16 cellular contexts compared by ENCODE assay signal in the genomic region with DNA sequence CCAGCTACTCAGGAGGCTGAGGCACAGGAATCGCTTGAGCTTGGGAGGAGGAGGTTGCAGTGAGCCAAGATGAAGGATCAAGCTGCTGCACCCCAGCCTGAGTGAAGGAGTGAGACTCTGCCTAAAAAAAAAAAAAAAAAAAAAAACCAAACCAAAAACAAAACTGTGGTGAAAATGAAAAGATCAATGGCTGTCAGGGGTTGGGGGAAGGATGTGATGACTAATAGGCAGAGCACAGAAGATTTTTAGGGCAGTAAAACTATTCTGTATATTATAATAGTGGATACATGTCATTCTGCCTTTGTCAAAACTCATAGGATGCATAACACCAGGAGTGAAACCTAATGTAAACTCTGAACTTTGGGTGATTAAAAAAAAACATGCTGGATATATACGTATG.
DNase-seq lines count a peak whose midpoint lies in the region; ATAC-seq and TF ChIP-seq lines count a peak whose summit lies in the region.
"Had no signal": no experiment of that assay in that cellular context is flagged by ENCODE, and none has a peak within 500 bp of the region (broad histone marks: within the 10 kb centered on the region; RNA-seq: fewer than 3 reads in every experiment).

No MANE protein-coding gene starts in this region.

- no peaks in the 10 kb centered on the region for H3K36me3 ChIP-seq in transverse colon
- H3K36me3 ChIP-seq: upper lobe of left lung had no signal

- peak overlapping the region; percentile 54 for H3K27ac Mint-ChIP-seq in activated CD8-positive, alpha-beta memory T cell treated with anti-CD3 and anti-CD28 coated beads, Interleukin-2, amount 10 ng/mL, durations not matched to agents 7 days and 5 days
- peak overlapping the region; percentile 36 for H3K27ac Mint-ChIP-seq in nephron progenitor cell

- in situ Hi-C loops in transverse colon (cut with MboI; ENCODE audit: low pct_ligation_motif_present in 1 of 4, low pct_unique_long_range_greater_than_20kb in 1 of 4, low sequenced_read_pairs in 3 of 4): no loop called here

- intact Hi-C loops in transverse colon (cut with DNase I; ENCODE audit: low total_unique reads): no loop called here

- no peak overlapping the region for H3K27ac ChIP-seq in transverse colon
- H3K27ac ChIP-seq: A549, body of pancreas, HL-60, upper lobe of left lung had no signal

- peak; percentile 41 for DNase-seq in activated CD8-positive, alpha-beta memory T cell treated with anti-CD3 and anti-CD28 coated beads, Interleukin-2, amount 10 ng/mL, durations not matched to agents 7 days and 5 days
- DNase-seq in activated CD8-positive, alpha-beta memory T cell treated with anti-CD3 and anti-CD28 coated beads, Interleukin-2, amount 50 U/mL, for 48 hours: no peak
- no peak for DNase-seq in nephron progenitor cell
- DNase-seq in transverse colon: no peak
- DNase-seq in DMS 273 treated with DMSO at 0.1 percent for 48 hours (lab: John Stamatoyannopoulos, UW): no peak
- DNase-seq: activated T-cell treated with anti-CD3 and anti-CD28 coated beads, Interleukin-2, amount 50 U/mL, for 48 hours; body of pancreas; Kasumi-1; NCI-H2081; posterior cingulate gyrus; upper lobe of left lung had no signal

- peak; percentile 79 for ATAC-seq in activated CD8-positive, alpha-beta memory T cell treated with anti-CD3 and anti-CD28 coated beads, Interleukin-2, amount 10 ng/mL, durations not matched to agents 7 days and 5 days
- ATAC-seq in GM21423 (IDR thresholded peaks at IDR 0.05; ENCODE audit: unreplicated experiment) (peak; percentile 71), HG03066 (IDR thresholded peaks at IDR 0.05; ENCODE audit: low read depth, unreplicated experiment) (peak; percentile 72), HG03135 (IDR thresholded peaks at IDR 0.05; ENCODE audit: unreplicated experiment) (no peak)
- ATAC-seq: A549, body of pancreas had no signal

- no peak for TF ChIP-seq POLR2A in transverse colon (IDR thresholded peaks at IDR 0.05)

- no peaks in the 10 kb centered on the region for H3K27me3 ChIP-seq in transverse colon
- H3K27me3 ChIP-seq: body of pancreas, upper lobe of left lung had no signal

- TF ChIP-seq EP300 in transverse colon (IDR thresholded peaks at IDR 0.05; ENCODE audit: low read depth): no peak

- H3K4me1 Mint-ChIP-seq in activated CD8-positive, alpha-beta memory T cell treated with anti-CD3 and anti-CD28 coated beads, Interleukin-2, amount 10 ng/mL, durations not matched to agents 7 days and 5 days: peaks cover 14% of the 10 kb centered on the region
- peaks cover 11% of the 10 kb centered on the region for H3K4me1 Mint-ChIP-seq in nephron progenitor cell

- no peaks in the 10 kb centered on the region for H3K9me3 Mint-ChIP-seq in activated CD8-positive, alpha-beta memory T cell treated with anti-CD3 and anti-CD28 coated beads, Interleukin-2, amount 10 ng/mL, durations not matched to agents 7 days and 5 days (ENCODE audit: low read depth)
- H3K9me3 Mint-ChIP-seq in nephron progenitor cell: peaks cover 8% of the 10 kb centered on the region

- no peaks in the 10 kb centered on the region for H3K36me3 Mint-ChIP-seq in activated CD8-positive, alpha-beta memory T cell treated with anti-CD3 and anti-CD28 coated beads, Interleukin-2, amount 10 ng/mL, durations not matched to agents 7 days and 5 days
- H3K36me3 Mint-ChIP-seq in nephron progenitor cell (ENCODE audit: low read depth): no peaks in the 10 kb centered on the region

- no peak for TF ChIP-seq CTCF in nephron progenitor cell (IDR thresholded peaks at IDR 0.05)
- no peak for TF ChIP-seq CTCF in transverse colon (IDR thresholded peaks at IDR 0.05)

- H3K4me3 ChIP-seq in transverse colon: no peak overlapping the region
- H3K4me3 ChIP-seq: A549, body of pancreas, upper lobe of left lung had no signal

- H3K4me3 Mint-ChIP-seq in activated CD8-positive, alpha-beta memory T cell treated with anti-CD3 and anti-CD28 coated beads, Interleukin-2, amount 10 ng/mL, durations not matched to agents 7 days and 5 days: no peak overlapping the region
- H3K4me3 Mint-ChIP-seq in nephron progenitor cell: no peak overlapping the region

- CTCF ChIA-PET in activated CD8-positive, alpha-beta memory T cell treated with anti-CD3 and anti-CD28 coated beads, Interleukin-2, amount 10 ng/mL, durations not matched to agents 7 days and 5 days (lab: Charles Lee): no interaction called here

- H3K27me3 Mint-ChIP-seq in activated CD8-positive, alpha-beta memory T cell treated with anti-CD3 and anti-CD28 coated beads, Interleukin-2, amount 10 ng/mL, durations not matched to agents 7 days and 5 days: peaks cover 30% of the 10 kb centered on the region
- peaks cover 3% of the 10 kb centered on the region for H3K27me3 Mint-ChIP-seq in nephron progenitor cell (ENCODE audit: low read depth, poor library complexity)

- H3K4me1 ChIP-seq in transverse colon: no peaks in the 10 kb centered on the region
- H3K4me1 ChIP-seq: A549, body of pancreas, upper lobe of left lung had no signal

- 69 to 80% methylated on average over 1 to 2 of the region's 2 CpGs for WGBS in transverse colon (ENCODE audit: low coverage in 1 of 2), 2 donors

- no peaks in the 10 kb centered on the region for H3K9me3 ChIP-seq in transverse colon
- H3K9me3 ChIP-seq: A549, body of pancreas, upper lobe of left lung had no signal
